ENCODE assay signal across 18 cellular contexts in genomic region chr7:20607216-20607615, GRCh38. TPM values are rescaled to one million over a fixed set of nuclear protein-coding genes. Genes with fewer than 3 reads are reported as not detected.
"Had no signal": no experiment of that assay in that cellular context is flagged by ENCODE, and none has a peak within 500 bp of the region (broad histone marks: within the 10 kb centered on the region; RNA-seq: fewer than 3 reads in every experiment).

No MANE protein-coding gene starts in this region.

- H3K4me3 Mint-ChIP-seq: naive thymus-derived CD4-positive, alpha-beta T cell; nephron progenitor cell had no signal

- H3K4me1 ChIP-seq: colonic mucosa, gastroesophageal sphincter, psoas muscle, stomach, transverse colon had no signal

- H3K9me3 Mint-ChIP-seq: naive thymus-derived CD4-positive, alpha-beta T cell had no signal

- H3K36me3 Mint-ChIP-seq: naive thymus-derived CD4-positive, alpha-beta T cell had no signal

- H3K36me3 ChIP-seq: colonic mucosa, gastroesophageal sphincter, stomach, thoracic aorta, transverse colon had no signal

- DNase-seq: colonic mucosa; dermis blood vessel endothelial cell; left colon; naive thymus-derived CD4-positive, alpha-beta T cell; nephron progenitor cell; psoas muscle; stimulated activated CD4-positive, alpha-beta T cell treated with anti-CD3 and anti-CD28 coated beads, Interleukin-12 subunit alpha, Interleukin-12 subunit beta, amount 100 ng/mL, for 4 hours; stimulated activated naive CD4-positive, alpha-beta T cell; stomach; substantia nigra; transverse colon had no signal

- H3K4me3 ChIP-seq: colonic mucosa, gastroesophageal sphincter, psoas muscle, stomach, thoracic aorta, transverse colon had no signal

- H3K27ac ChIP-seq: colonic mucosa, gastroesophageal sphincter, psoas muscle, stomach, thoracic aorta, transverse colon had no signal

- H3K27me3 ChIP-seq: colonic mucosa, stomach, transverse colon had no signal

- H3K4me1 Mint-ChIP-seq: naive thymus-derived CD4-positive, alpha-beta T cell had no signal

- H3K27ac Mint-ChIP-seq: naive thymus-derived CD4-positive, alpha-beta T cell; nephron progenitor cell had no signal

- H3K9me3 ChIP-seq: colonic mucosa, gastroesophageal sphincter, psoas muscle, stomach, thoracic aorta, transverse colon had no signal

- ATAC-seq: gastroesophageal sphincter; left colon; naive thymus-derived CD4-positive, alpha-beta T cell; psoas muscle; sciatic nerve had no signal

RNA-seq across cellular contexts. Expression of gene ABCB5, which starts 8.3 kb away (rescaled TPM):
- total RNA-seq: cerebellum; dermis blood vessel endothelial cell; lung microvascular endothelial cell; naive thymus-derived CD4-positive, alpha-beta T cell; psoas muscle; thoracic aorta had no signal
- polyA plus RNA-seq: esophagus; liver; naive thymus-derived CD4-positive, alpha-beta T cell; psoas muscle; stomach had no signal
